In the genomic region with DNA sequence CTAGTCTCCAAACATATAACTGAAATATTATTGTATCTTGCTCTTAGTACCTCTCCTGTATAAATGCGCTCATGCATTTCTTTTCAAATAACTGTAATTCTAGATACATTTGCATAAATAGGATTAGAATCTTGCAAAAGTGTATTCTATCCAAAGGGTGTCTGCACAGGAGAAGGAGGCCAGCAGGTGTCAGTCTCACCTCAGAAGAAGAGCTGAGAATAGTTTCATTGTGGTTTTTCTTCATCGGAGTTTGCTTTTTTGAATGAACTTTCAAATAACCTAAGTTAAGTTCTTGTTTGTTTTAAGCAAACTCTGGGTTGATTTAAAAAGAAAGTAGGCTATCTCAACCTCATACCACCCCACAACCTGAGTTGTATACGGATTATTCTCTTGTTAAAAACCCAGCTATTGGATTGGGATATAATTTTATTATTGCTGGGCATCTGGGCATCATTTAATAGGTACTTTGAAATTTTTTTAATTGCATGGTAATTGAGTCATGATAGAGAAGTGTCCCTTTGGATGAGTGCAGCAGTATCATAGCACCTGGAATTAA, we compare ENCODE assay signal across 8 cellular contexts.
A peak's percentile ranks its signal among the peaks of the same experiment; 100 is the strongest.
DNase-seq lines count a peak whose midpoint lies in the region; ATAC-seq, FAIRE-seq and TF ChIP-seq lines count a peak whose summit lies in the region.

No MANE protein-coding gene starts in this region.

- H3K27ac ChIP-seq in Panc1 (ENCODE audit: low read length), result no peak overlapping the region

- peak; percentile 73 for TF ChIP-seq CTCF in GM12872 (IDR thresholded peaks at IDR 0.05; ENCODE audit: insufficient read depth, low read depth, low read length)
- peak; percentile 83; the same call in 1 of the 2 replicates for TF ChIP-seq CTCF in Panc1 (IDR thresholded peaks at IDR 0.05)
- TF ChIP-seq CTCF in neural crest cell (conservative IDR thresholded peaks at IDR 0.05), result peak; percentile 89

- BruUV-seq in Panc1 (replicated peaks; lab: Mats Ljungman, UMichigan), result no TSS peak

- H3K4me1 ChIP-seq in Panc1 (ENCODE audit: control insufficient read depth, insufficient read depth, low read length), result no peaks in the 10 kb centered on the region

- FAIRE-seq in A204.1 (lab: Jason Lieb, UNC), result peak; percentile 25

- H3K4me3 Mint-ChIP-seq in neural crest cell, result no peak overlapping the region
- H3K4me3 Mint-ChIP-seq in stimulated activated memory B cell treated with anti-CD40 and anti-IgM and Interleukin-4, amounts not matched to agents 10 μg/mL and 1 μg/mL and 100 μg/mL, for 72 hours, result no peak overlapping the region

- no peaks in the 10 kb centered on the region for H3K36me3 Mint-ChIP-seq in neural crest cell (ENCODE audit: low read depth)
- H3K36me3 Mint-ChIP-seq in stimulated activated memory B cell treated with anti-CD40 and anti-IgM and Interleukin-4, amounts not matched to agents 10 μg/mL and 1 μg/mL and 100 μg/mL, for 72 hours, result no peaks in the 10 kb centered on the region

- POLR2A ChIA-PET in Panc1 (lab: Charles Lee), result interaction anchor here (0.6 kb wide), 1 partner anchor 1361 kb away, joined by 4 read pairs; no protein-coding TSS in a partner anchor

- no peak overlapping the region for H3K4me3 ChIP-seq in Panc1 (ENCODE audit: low read depth in 2 of 2, low read length in 2 of 2)

- ATAC-seq in Panc1 (peak; percentile 76; the same call in 1 of the 2 replicates), esophagus mucosa (peak; percentile 46)
- no peak for ATAC-seq in stimulated activated memory B cell treated with anti-CD40 and anti-IgM and Interleukin-4, amounts not matched to agents 10 μg/mL and 1 μg/mL and 100 μg/mL, for 72 hours

- peaks cover 13% of the 10 kb centered on the region for H3K4me1 Mint-ChIP-seq in neural crest cell
- H3K4me1 Mint-ChIP-seq in stimulated activated memory B cell treated with anti-CD40 and anti-IgM and Interleukin-4, amounts not matched to agents 10 μg/mL and 1 μg/mL and 100 μg/mL, for 72 hours, result no peaks in the 10 kb centered on the region

- H3K27me3 ChIP-seq in Panc1 (ENCODE audit: control insufficient read depth, insufficient read depth, low read length), result 0 out of 2 replicates have a peak, but pooled peaks cover 4% of the 10 kb centered on the region

- no peaks in the 10 kb centered on the region for H3K9me3 ChIP-seq in Panc1 (ENCODE audit: control insufficient read depth, insufficient read depth, low read depth, low read length)

- no peak overlapping the region for H3K27ac Mint-ChIP-seq in neural crest cell (ENCODE audit: unreplicated experiment)
- no peak overlapping the region for H3K27ac Mint-ChIP-seq in stimulated activated memory B cell treated with anti-CD40 and anti-IgM and Interleukin-4, amounts not matched to agents 10 μg/mL and 1 μg/mL and 100 μg/mL, for 72 hours

- CTCF ChIA-PET in Panc1 (lab: Charles Lee), result interaction anchor here (0.5 to 1.7 kb wide), 7 partner anchors 11 to 1152 kb away, joined by 3 to 5 read pairs (median 3); a partner anchor contains a TSS

- H3K9me3 Mint-ChIP-seq in neural crest cell, result no peaks in the 10 kb centered on the region
- H3K9me3 Mint-ChIP-seq in stimulated activated memory B cell treated with anti-CD40 and anti-IgM and Interleukin-4, amounts not matched to agents 10 μg/mL and 1 μg/mL and 100 μg/mL, for 72 hours, result no peaks in the 10 kb centered on the region

- peak; percentile 22 for DNase-seq in HK-2 (ENCODE audit: unreplicated experiment)
- DNase-seq in Panc1 (ENCODE audit: low read depth, low spot score), result peak; percentile 39
- DNase-seq in neural crest cell (ENCODE audit: low read depth, low spot score), result peak; percentile 15
- no peak for DNase-seq in NCI-H1436 (lab: John Stamatoyannopoulos, UW)

- peaks cover 5% of the 10 kb centered on the region for H3K27me3 Mint-ChIP-seq in neural crest cell (ENCODE audit: low read depth)
- H3K27me3 Mint-ChIP-seq in stimulated activated memory B cell treated with anti-CD40 and anti-IgM and Interleukin-4, amounts not matched to agents 10 μg/mL and 1 μg/mL and 100 μg/mL, for 72 hours, result peaks cover 25% of the 10 kb centered on the region

- no peaks in the 10 kb centered on the region for H3K36me3 ChIP-seq in Panc1 (ENCODE audit: control insufficient read depth, insufficient read depth, low read length)

- in situ Hi-C loops in Panc1 (cut with HindIII; ENCODE audit: low pct_unique_long_range_greater_than_20kb, low sequenced_read_pairs), result no loop called here

- intact Hi-C loops in Panc1 (cut with micrococcal nuclease; ENCODE audit: unreplicated experiment), result loop anchor here (2.0 to 10.0 kb wide), 3 partner anchors 699 to 1255 kb away; no protein-coding TSS in a partner anchor
